In the genomic region with DNA sequence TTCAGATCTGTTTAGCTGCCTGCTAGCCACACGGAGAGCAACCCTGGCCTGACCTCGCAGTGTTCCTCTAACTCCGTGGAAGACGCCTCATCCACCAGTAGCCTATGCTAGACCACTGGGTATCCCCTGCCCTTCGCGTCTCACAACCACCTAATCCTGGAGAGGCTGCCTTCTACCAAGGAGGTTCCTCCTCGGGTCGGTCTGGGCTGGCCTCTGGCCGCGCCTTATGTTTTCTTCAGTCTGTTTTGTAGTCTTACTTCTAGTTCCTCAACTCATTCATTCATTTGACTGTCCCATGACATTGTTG, we compare ENCODE assay signal across 9 cellular contexts. TPM values are rescaled to one million over a fixed set of nuclear protein-coding genes. Genes with fewer than 3 reads are reported as not detected.
DNase-seq lines count a peak whose midpoint lies in the region; ATAC-seq and TF ChIP-seq lines count a peak whose summit lies in the region.
"Had no signal": no experiment of that assay in that cellular context is flagged by ENCODE, and none has a peak within 500 bp of the region (broad histone marks: within the 10 kb centered on the region; RNA-seq: fewer than 3 reads in every experiment).

No MANE protein-coding gene starts in this region.

- peaks cover 5% of the 10 kb centered on the region for H3K36me3 Mint-ChIP-seq in activated CD4-positive, alpha-beta T cell treated with anti-CD3 and anti-CD28 coated beads for 36 hours (ENCODE audit: low read depth)

- WGBS in thymus: 45% methylated on average over 10 of the region's 10 CpGs

- POLR2A ChIA-PET in activated CD4-positive, alpha-beta T cell treated with anti-CD3 and anti-CD28 coated beads for 36 hours (lab: Charles Lee): interaction anchor here (0.6 kb wide), 1 partner anchor 88 kb away, joined by 3 read pairs; no protein-coding TSS in a partner anchor

- no peaks in the 10 kb centered on the region for H3K9me3 ChIP-seq in thymus (ENCODE audit: control insufficient read depth)

- CTCF ChIA-PET in activated CD4-positive, alpha-beta T cell treated with anti-CD3 and anti-CD28 coated beads for 36 hours (lab: Charles Lee): interaction anchor here (1.1 to 1.9 kb wide), 4 partner anchors 21 to 80 kb away, joined by 3 to 6 read pairs (median 4); no protein-coding TSS in a partner anchor

- peak overlapping the region; percentile 47 for H3K4me3 ChIP-seq in kidney epithelial cell (ENCODE audit: low read depth, low read length)
- H3K4me3 ChIP-seq in thymus (ENCODE audit: low read length): peak overlapping the region; percentile 79

- TF ChIP-seq CTCF in kidney epithelial cell (IDR thresholded peaks at IDR 0.05; ENCODE audit: insufficient read depth, low read length, poor library complexity, severe bottlenecking): no peak

- intact Hi-C loops in activated CD4-positive, alpha-beta T cell treated with anti-CD3 and anti-CD28 coated beads for 36 hours (cut with DNase I, micrococcal nuclease): loop anchor here in 1 of 2 experiments (2.0 kb wide), 1 partner anchor 42 kb away; the partner anchor contains the start of genes CREB3 and TLN1

- H3K27me3 Mint-ChIP-seq in activated CD4-positive, alpha-beta T cell treated with anti-CD3 and anti-CD28 coated beads for 36 hours: no peaks in the 10 kb centered on the region

- H3K9me3 Mint-ChIP-seq in activated CD4-positive, alpha-beta T cell treated with anti-CD3 and anti-CD28 coated beads for 36 hours (ENCODE audit: low read depth): no peaks in the 10 kb centered on the region

- H3K4me1 Mint-ChIP-seq in activated CD4-positive, alpha-beta T cell treated with anti-CD3 and anti-CD28 coated beads for 36 hours: peaks cover 23% of the 10 kb centered on the region

- no peak for DNase-seq in activated CD4-positive, alpha-beta T cell treated with anti-CD3 and anti-CD28 coated beads for 36 hours
- no peak for DNase-seq in activated CD4-positive, alpha-beta T cell treated with anti-CD3 and anti-CD28 coated beads, Interleukin-2, amount 50 U/mL, for 4 hours
- DNase-seq in amniotic epithelial cell (ENCODE audit: low read depth) (peak; percentile 85), kidney epithelial cell (ENCODE audit: low read depth) (no peak), NK-92 (lab: John Stamatoyannopoulos, UW; ENCODE audit: unreplicated experiment) (no peak)
- no peak for DNase-seq in stimulated activated naive CD4-positive, alpha-beta T cell (lab: John Stamatoyannopoulos, UW)
- no peak for DNase-seq in activated CD4-positive, CD25-positive, alpha-beta regulatory T cell (lab: John Stamatoyannopoulos, UW)

- H3K4me3 Mint-ChIP-seq in activated CD4-positive, alpha-beta T cell treated with anti-CD3 and anti-CD28 coated beads for 36 hours: peak overlapping the region; percentile 71

- H3K4me1 ChIP-seq in thymus (ENCODE audit: control insufficient read depth, insufficient read depth, low read length): peaks cover 2% of the 10 kb centered on the region

- H3K36me3 ChIP-seq in kidney epithelial cell (ENCODE audit: control insufficient read depth, insufficient read depth, low read length) (no peaks in the 10 kb centered on the region), thymus (ENCODE audit: control insufficient read depth, insufficient read depth) (peaks cover 4% of the 10 kb centered on the region)

- ATAC-seq in activated CD4-positive, alpha-beta T cell treated with anti-CD3 and anti-CD28 coated beads for 36 hours: no peak

- peak overlapping the region; percentile 47 for H3K27ac Mint-ChIP-seq in activated CD4-positive, alpha-beta T cell treated with anti-CD3 and anti-CD28 coated beads for 36 hours

- H3K27me3 ChIP-seq in kidney epithelial cell (ENCODE audit: control insufficient read depth, insufficient read depth, low read length): no peaks in the 10 kb centered on the region
- no peaks in the 10 kb centered on the region for H3K27me3 ChIP-seq in thymus (ENCODE audit: control insufficient read depth, insufficient read depth)

- H3K27ac ChIP-seq in thymus (ENCODE audit: low read depth): peak overlapping the region; percentile 49

RNA-seq across cellular contexts. Expression of gene TPM2, which starts 1.6 kb away (rescaled TPM):
- total RNA-seq in activated CD4-positive, alpha-beta T cell treated with anti-CD3 and anti-CD28 coated beads for 36 hours: 1 to 10 TPM; 4.3 to 5.5 TPM
- total RNA-seq in kidney epithelial cell: 68.9 and 77.1 TPM in 2 replicates
- 475 TPM for polyA plus RNA-seq in thymus

RNA-seq across cellular contexts. Expression of gene CA9, which starts 17.6 kb away (rescaled TPM):
- 1 to 10 TPM; 2.9 to 3.1 TPM for total RNA-seq in activated CD4-positive, alpha-beta T cell treated with anti-CD3 and anti-CD28 coated beads for 36 hours
- total RNA-seq in kidney epithelial cell: 0.04 and 0.27 TPM in 2 replicates
- polyA plus RNA-seq in thymus: 0.50 TPM
- total RNA-seq: Daoy had no signal

RNA-seq across cellular contexts. Expression of gene ARHGEF39, which starts 26.3 kb away (rescaled TPM):
- total RNA-seq in activated CD4-positive, alpha-beta T cell treated with anti-CD3 and anti-CD28 coated beads for 36 hours: 10 to 100 TPM; 19.1 to 23.1 TPM
- 0.62 and 1.2 TPM in 2 replicates for total RNA-seq in kidney epithelial cell
- 1.5 TPM for polyA plus RNA-seq in thymus

RNA-seq across cellular contexts. Expression of gene CCDC107, which starts 33.2 kb away (rescaled TPM):
- 10 to 100 TPM in 1 of 2 experiments, 1 to 10 TPM in 1; 7.9 to 10.4 TPM for total RNA-seq in activated CD4-positive, alpha-beta T cell treated with anti-CD3 and anti-CD28 coated beads for 36 hours
- 14.0 and 21.1 TPM in 2 replicates for total RNA-seq in kidney epithelial cell
- polyA plus RNA-seq in thymus: 43.2 TPM

RNA-seq across cellular contexts. Expression of gene RMRP, which starts 33.5 kb away (rescaled TPM):
- total RNA-seq in activated CD4-positive, alpha-beta T cell treated with anti-CD3 and anti-CD28 coated beads for 36 hours: over 10,000 TPM in 1 of 2 experiments, 100 to 1,000 TPM in 1; 894 to 11,462 TPM
- 1,522 and 7,636 TPM in 2 replicates for total RNA-seq in kidney epithelial cell
- 13.0 TPM for polyA plus RNA-seq in thymus

Comparison
In these comparisons a context has a peak if more than half of its experiments do, and no peak if none do; other contexts are left out.
1. RNA of gene TPM2, which starts 1.6 kb away (total RNA-seq): 68.9 to 77.1 TPM in kidney epithelial cell; 4.3 to 5.5 TPM in activated CD4-positive, alpha-beta T cell treated with anti-CD3 and anti-CD28 coated beads for 36 hours; every median in the first group is over 10 times any median in the second.